8 cellular contexts compared by ENCODE assay signal in genomic region chr11:7548659-7549283, GRCh38. TPM values are rescaled to one million over a fixed set of nuclear protein-coding genes. Genes with fewer than 3 reads are reported as not detected.
DNase-seq lines count a peak whose midpoint lies in the region; ATAC-seq and TF ChIP-seq lines count a peak whose summit lies in the region.

No MANE protein-coding gene starts in this region.

- H3K4me3 ChIP-seq in BE2C (ENCODE audit: low read depth, low read length) (no peak overlapping the region), left lung (no peak overlapping the region)

- H3K36me3 ChIP-seq in BE2C (no peaks in the 10 kb centered on the region), left lung (no peaks in the 10 kb centered on the region)

- in situ Hi-C loops in SK-MEL-5 (cut with HindIII; ENCODE audit: low pct_unique_long_range_greater_than_20kb, low sequenced_read_pairs): no loop called here

- intact Hi-C loops in left lung (cut with DNase I): no loop called here

- H3K4me1 ChIP-seq in BE2C: no peaks in the 10 kb centered on the region
- H3K4me1 ChIP-seq in left lung: no peaks in the 10 kb centered on the region

- H3K27me3 ChIP-seq in BE2C (no peaks in the 10 kb centered on the region), left lung (no peaks in the 10 kb centered on the region)

- ATAC-seq in GM18517 (IDR thresholded peaks at IDR 0.05; ENCODE audit: unreplicated experiment): peak; percentile 69
- ATAC-seq in HG02938 (IDR thresholded peaks at IDR 0.05; ENCODE audit: unreplicated experiment): peak; percentile 75
- ATAC-seq in left lung: peak; percentile 80

- H3K9me3 ChIP-seq in BE2C (no peaks in the 10 kb centered on the region), left lung (no peaks in the 10 kb centered on the region)

- TF ChIP-seq CTCF in BE2C (IDR thresholded peaks at IDR 0.05; ENCODE audit: low read depth, low read length) (peak; percentile 50), left lung (IDR thresholded peaks at IDR 0.05) (peak in 1 of 2 donors; percentile 22)

- DNase-seq in BE2C: peak; percentile 22
- peak; percentile 57 for DNase-seq in SK-MEL-5 (ENCODE audit: low read depth, low spot score)
- DNase-seq in left lung: no peak
- no peak for DNase-seq in middle frontal gyrus (ENCODE audit: extremely low spot score, low spot score)
- DNase-seq in T-helper 9 cell: no peak
- no peak for DNase-seq in glomerular visceral epithelial cell (ENCODE audit: extremely low spot score)

- no peak overlapping the region for H3K27ac ChIP-seq in left lung

RNA-seq across cellular contexts. Expression of gene PPFIBP2, which starts 35.0 kb away (rescaled TPM):
- polyA plus RNA-seq in BE2C (2012; ENCODE audit: insufficient read depth, insufficient read length, low read depth): 15.6 TPM
- total RNA-seq in SK-MEL-5 (2014; rRNA removed; shearing (Covaris generic)): 23.6 and 27.6 TPM in 2 replicates
- 21.2 and 30.9 TPM in 2 replicates for polyA plus RNA-seq in SK-MEL-5 (2015; cell fraction: cytosol; rRNA removed)
- 39.4 and 49.5 TPM in 2 replicates for polyA plus RNA-seq in SK-MEL-5 (2015; cell fraction: nucleus; rRNA removed)
- total RNA-seq in left lung: 10 to 100 TPM; 18.7 to 20.1 TPM

Comparison
In these comparisons a context has a peak if more than half of its experiments do, and no peak if none do; other contexts are left out.
1. DNase-seq: peak in BE2C (single experiment) and SK-MEL-5 (single experiment); none in left lung (0 of 2), middle frontal gyrus (single experiment), T-helper 9 cell (single experiment) and glomerular visceral epithelial cell (single experiment).
2. Peak in every context shown above with its lines, with median percentiles within 50 percentile points of each other: ATAC-seq.